ENCODE assay signal across 16 cellular contexts in the genomic region with DNA sequence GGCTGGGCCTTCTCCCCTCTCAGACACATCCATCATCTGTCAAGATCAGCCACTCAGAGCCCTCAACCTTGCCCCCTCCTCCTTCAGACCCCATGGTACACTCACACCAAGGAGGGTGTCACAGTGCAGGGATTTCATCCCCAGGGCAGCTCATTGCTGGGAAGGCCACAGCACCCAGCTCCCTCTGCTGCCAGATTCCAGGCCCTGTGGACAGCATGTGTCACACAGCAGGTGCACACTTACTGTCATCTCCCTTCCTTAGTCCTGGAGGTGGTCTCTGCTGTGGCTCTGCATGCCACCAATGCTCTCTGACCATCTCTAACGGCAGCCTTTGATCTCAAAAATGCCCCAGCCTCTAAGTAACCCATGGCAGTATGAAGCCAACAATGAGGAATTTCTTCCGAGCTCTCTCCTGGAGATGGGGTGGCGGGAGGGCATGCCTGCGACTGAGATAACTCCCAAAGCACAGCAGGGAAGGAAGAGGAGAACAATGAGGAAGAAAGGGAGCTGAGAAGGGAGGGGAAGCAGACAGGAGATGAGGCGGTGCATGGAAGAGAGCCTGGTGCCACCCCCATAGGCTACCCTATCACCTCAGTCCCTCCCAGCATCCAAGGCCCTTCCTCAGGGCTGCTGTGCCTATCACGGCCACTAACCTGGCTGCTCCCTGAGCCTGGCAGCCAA.
"Had no signal": no experiment of that assay in that cellular context is flagged by ENCODE, and none has a peak within 500 bp of the region (broad histone marks: within the 10 kb centered on the region; RNA-seq: fewer than 3 reads in every experiment).

No MANE protein-coding gene starts in this region.

- H3K9me3 ChIP-seq: lower lobe of right lung, neutrophil, thyroid gland had no signal

- H3K9ac ChIP-seq: parathyroid adenoma had no signal

- H3K36me3 Mint-ChIP-seq: activated naive CD8-positive, alpha-beta T cell treated with anti-CD3 and anti-CD28 coated beads, Interleukin-2, amount 10 ng/mL, durations not matched to agents 7 days and 5 days; brain; mesothelial cell of epicardium; naive B cell; stimulated activated naive B cell treated with anti-CD40 and anti-IgM and Interleukin-4, amounts not matched to agents 10 μg/mL and 1 μg/mL and 100 μg/mL, for 72 hours had no signal

- H3K36me3 ChIP-seq: lower lobe of right lung, neutrophil, thyroid gland had no signal

- DNase-seq: activated naive CD4-positive, alpha-beta T cell; activated naive CD8-positive, alpha-beta T cell treated with anti-CD3 and anti-CD28 coated beads, Interleukin-2, amount 10 ng/mL, durations not matched to agents 7 days and 5 days; cortex of kidney; effector CD8-positive, alpha-beta T cell; foreskin melanocyte; left cardiac atrium; naive B cell; stimulated activated CD4-positive, alpha-beta T cell treated with anti-CD3 and anti-CD28 coated beads, Interleukin-2, amount 100 ng/mL, for 48 hours; stimulated activated naive B cell treated with anti-CD40 and anti-IgM and Interleukin-4, amounts not matched to agents 10 μg/mL and 1 μg/mL and 100 μg/mL, for 72 hours; thyroid gland had no signal

- H3K4me3 ChIP-seq: lower lobe of right lung, thyroid gland had no signal

- H3K27ac ChIP-seq: lower lobe of right lung, neutrophil, parathyroid adenoma, thyroid gland had no signal

- H3K27ac Mint-ChIP-seq: activated naive CD8-positive, alpha-beta T cell treated with anti-CD3 and anti-CD28 coated beads, Interleukin-2, amount 10 ng/mL, durations not matched to agents 7 days and 5 days; activated T-helper 1 cell treated with anti-CD3 and anti-CD28 coated beads, Interleukin-12 subunit alpha, Interleukin-12 subunit beta, Interleukin-2, Interleukin-4 antibody, amounts not matched to agents 30 ng/mL and 10 ng/mL and 1 ng/mL, durations not matched to agents 14 hours and 24 hours and 36 hours; mesothelial cell of epicardium; stimulated activated naive B cell treated with anti-CD40 and anti-IgM and Interleukin-4, amounts not matched to agents 10 μg/mL and 1 μg/mL and 100 μg/mL, for 72 hours had no signal

- H3K4me3 Mint-ChIP-seq: activated naive CD8-positive, alpha-beta T cell treated with anti-CD3 and anti-CD28 coated beads, Interleukin-2, amount 10 ng/mL, durations not matched to agents 7 days and 5 days; activated T-helper 1 cell treated with anti-CD3 and anti-CD28 coated beads, Interleukin-12 subunit alpha, Interleukin-12 subunit beta, Interleukin-2, Interleukin-4 antibody, amounts not matched to agents 30 ng/mL and 10 ng/mL and 1 ng/mL, durations not matched to agents 14 hours and 24 hours and 36 hours; brain; mesothelial cell of epicardium; naive B cell; stimulated activated naive B cell treated with anti-CD40 and anti-IgM and Interleukin-4, amounts not matched to agents 10 μg/mL and 1 μg/mL and 100 μg/mL, for 72 hours had no signal

- H3K27me3 ChIP-seq: neutrophil, thyroid gland had no signal

- H3K9me3 Mint-ChIP-seq: activated naive CD8-positive, alpha-beta T cell treated with anti-CD3 and anti-CD28 coated beads, Interleukin-2, amount 10 ng/mL, durations not matched to agents 7 days and 5 days; activated T-helper 1 cell treated with anti-CD3 and anti-CD28 coated beads, Interleukin-12 subunit alpha, Interleukin-12 subunit beta, Interleukin-2, Interleukin-4 antibody, amounts not matched to agents 30 ng/mL and 10 ng/mL and 1 ng/mL, durations not matched to agents 14 hours and 24 hours and 36 hours; brain; mesothelial cell of epicardium; stimulated activated naive B cell treated with anti-CD40 and anti-IgM and Interleukin-4, amounts not matched to agents 10 μg/mL and 1 μg/mL and 100 μg/mL, for 72 hours had no signal

- H3K27me3 Mint-ChIP-seq: activated naive CD8-positive, alpha-beta T cell treated with anti-CD3 and anti-CD28 coated beads, Interleukin-2, amount 10 ng/mL, durations not matched to agents 7 days and 5 days had no signal

- H3K4me1 ChIP-seq: lower lobe of right lung, parathyroid adenoma had no signal

- H2AFZ ChIP-seq: parathyroid adenoma had no signal

- H3K79me2 ChIP-seq: parathyroid adenoma had no signal

- H3K4me1 Mint-ChIP-seq: activated naive CD8-positive, alpha-beta T cell treated with anti-CD3 and anti-CD28 coated beads, Interleukin-2, amount 10 ng/mL, durations not matched to agents 7 days and 5 days; stimulated activated naive B cell treated with anti-CD40 and anti-IgM and Interleukin-4, amounts not matched to agents 10 μg/mL and 1 μg/mL and 100 μg/mL, for 72 hours had no signal
